Comparison of ENCODE assay signal across 9 cellular contexts in genomic region chr3:127483902-127484591, GRCh38.
A peak's percentile ranks its signal among the peaks of the same experiment; 100 is the strongest.
DNase-seq lines count a peak whose midpoint lies in the region; ATAC-seq and TF ChIP-seq lines count a peak whose summit lies in the region.
"Had no signal": no experiment of that assay in that cellular context is flagged by ENCODE, and none has a peak within 500 bp of the region (broad histone marks: within the 10 kb centered on the region; RNA-seq: fewer than 3 reads in every experiment).

No MANE protein-coding gene starts in this region.

- H3K4me3 ChIP-seq in H7 (ENCODE audit: insufficient read depth, low read depth, low read length) = no peak overlapping the region
- no peak overlapping the region for H3K4me3 ChIP-seq in RWPE2 (ENCODE audit: severe bottlenecking)
- H3K4me3 ChIP-seq: neural progenitor cell had no signal

- peak; percentile 23 for DNase-seq in H7
- DNase-seq in RWPE2 (ENCODE audit: low spot score) = peak; percentile 29
- peak; percentile 44 for DNase-seq in posterior vena cava (ENCODE audit: low spot score)
- DNase-seq in NCI-H128 (lab: John Stamatoyannopoulos, UW; ENCODE audit: unreplicated experiment) = no peak
- DNase-seq in stimulated activated naive CD4-positive, alpha-beta T cell treated with Interleukin-2 at 50 U/mL for 16 hours (lab: John Stamatoyannopoulos, UW) = no peak
- no peak for DNase-seq in cortex of kidney (lab: John Stamatoyannopoulos, UW)

- H3K36me3 ChIP-seq in H7 (replicated peaks; ENCODE audit: control insufficient read depth, insufficient read depth, low read length) = no peaks in the 10 kb centered on the region
- no peaks in the 10 kb centered on the region for H3K36me3 ChIP-seq in RWPE2 (ENCODE audit: low read depth)
- H3K36me3 ChIP-seq: neural progenitor cell had no signal

- H3K4me1 ChIP-seq in RWPE2 (ENCODE audit: insufficient read depth, poor library complexity, severe bottlenecking) = no peaks in the 10 kb centered on the region

- intact Hi-C loops in posterior vena cava (cut with DNase I) = no loop called here

- no peak for TF ChIP-seq CTCF in RWPE2 (IDR thresholded peaks at IDR 0.05; ENCODE audit: poor library complexity, severe bottlenecking)

- H3K27me3 ChIP-seq in H7 (ENCODE audit: control insufficient read depth, insufficient read depth, low read length) = no peaks in the 10 kb centered on the region
- H3K27me3 ChIP-seq in RWPE2 (ENCODE audit: insufficient read depth, poor library complexity, severe bottlenecking) = no peaks in the 10 kb centered on the region
- H3K27me3 ChIP-seq: neural progenitor cell had no signal

- H3K27ac ChIP-seq in RWPE2 (ENCODE audit: poor library complexity, severe bottlenecking) = no peak overlapping the region
- H3K27ac ChIP-seq: neural progenitor cell had no signal

- ATAC-seq in GM18502 (IDR thresholded peaks at IDR 0.05; ENCODE audit: poor library complexity, unreplicated experiment) (peak; percentile 93), RWPE2 (ENCODE audit: low read depth) (no peak), GM21737 (IDR thresholded peaks at IDR 0.05; ENCODE audit: unreplicated experiment) (no peak)

- no peaks in the 10 kb centered on the region for H3K9me3 ChIP-seq in RWPE2 (ENCODE audit: severe bottlenecking)

Comparison
In these comparisons a context has a peak if more than half of its experiments do, and no peak if none do; other contexts are left out.
1. DNase-seq: peak in H7 (single experiment), RWPE2 (single experiment) and posterior vena cava (single experiment); none in NCI-H128 (single experiment), stimulated activated naive CD4-positive, alpha-beta T cell treated with Interleukin-2 at 50 U/mL for 16 hours (single experiment) and cortex of kidney (single experiment).